In the genomic region with DNA sequence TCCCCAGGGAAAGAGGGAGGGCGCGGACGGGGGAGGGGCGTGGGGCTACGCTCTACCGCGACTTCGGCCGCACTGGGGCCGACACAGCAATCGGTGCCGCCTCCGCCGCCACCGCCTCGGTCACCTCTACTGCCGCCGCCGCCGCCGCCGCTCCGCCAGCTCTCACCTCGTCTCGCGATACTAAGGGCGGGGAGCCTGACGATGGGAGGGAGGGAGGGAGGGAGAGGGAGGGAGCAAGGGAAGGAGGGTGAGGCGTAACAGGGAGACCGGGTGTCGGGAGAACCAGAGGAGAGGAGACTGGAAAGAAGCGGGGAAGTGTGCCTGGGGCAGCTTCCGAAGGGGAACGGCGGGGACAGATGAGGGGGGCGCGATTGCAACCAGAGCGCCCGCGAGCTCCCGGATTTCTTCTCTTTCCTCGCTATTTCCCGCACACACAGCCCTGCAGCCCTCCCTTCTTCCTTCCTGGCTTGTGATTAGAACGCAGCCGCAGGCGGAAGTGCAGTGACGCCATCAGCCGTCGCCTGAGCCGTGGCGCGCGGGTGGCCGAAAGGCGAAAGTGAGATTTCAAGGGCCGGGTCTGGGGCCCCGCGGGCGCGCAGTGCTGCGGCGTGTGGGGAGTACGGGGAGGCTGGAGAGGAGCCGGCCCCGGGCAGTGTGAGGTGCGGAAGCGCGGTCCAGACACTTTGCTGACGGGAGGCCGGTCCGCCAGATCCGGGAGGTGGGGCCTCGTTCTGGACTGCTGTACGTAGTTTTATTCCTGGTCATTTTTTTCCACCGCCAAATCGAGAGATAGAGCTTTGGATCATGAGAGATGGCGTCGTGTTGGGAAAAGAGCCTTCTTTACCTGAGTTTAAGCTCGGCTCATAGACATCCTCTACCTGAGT, we compare ENCODE assay signal across 8 cellular contexts. TPM values are rescaled to one million over a fixed set of nuclear protein-coding genes. Genes with fewer than 3 reads are reported as not detected.
DNase-seq lines count a peak whose midpoint lies in the region; ATAC-seq, FAIRE-seq and TF ChIP-seq lines count a peak whose summit lies in the region.

A gene with protein sequence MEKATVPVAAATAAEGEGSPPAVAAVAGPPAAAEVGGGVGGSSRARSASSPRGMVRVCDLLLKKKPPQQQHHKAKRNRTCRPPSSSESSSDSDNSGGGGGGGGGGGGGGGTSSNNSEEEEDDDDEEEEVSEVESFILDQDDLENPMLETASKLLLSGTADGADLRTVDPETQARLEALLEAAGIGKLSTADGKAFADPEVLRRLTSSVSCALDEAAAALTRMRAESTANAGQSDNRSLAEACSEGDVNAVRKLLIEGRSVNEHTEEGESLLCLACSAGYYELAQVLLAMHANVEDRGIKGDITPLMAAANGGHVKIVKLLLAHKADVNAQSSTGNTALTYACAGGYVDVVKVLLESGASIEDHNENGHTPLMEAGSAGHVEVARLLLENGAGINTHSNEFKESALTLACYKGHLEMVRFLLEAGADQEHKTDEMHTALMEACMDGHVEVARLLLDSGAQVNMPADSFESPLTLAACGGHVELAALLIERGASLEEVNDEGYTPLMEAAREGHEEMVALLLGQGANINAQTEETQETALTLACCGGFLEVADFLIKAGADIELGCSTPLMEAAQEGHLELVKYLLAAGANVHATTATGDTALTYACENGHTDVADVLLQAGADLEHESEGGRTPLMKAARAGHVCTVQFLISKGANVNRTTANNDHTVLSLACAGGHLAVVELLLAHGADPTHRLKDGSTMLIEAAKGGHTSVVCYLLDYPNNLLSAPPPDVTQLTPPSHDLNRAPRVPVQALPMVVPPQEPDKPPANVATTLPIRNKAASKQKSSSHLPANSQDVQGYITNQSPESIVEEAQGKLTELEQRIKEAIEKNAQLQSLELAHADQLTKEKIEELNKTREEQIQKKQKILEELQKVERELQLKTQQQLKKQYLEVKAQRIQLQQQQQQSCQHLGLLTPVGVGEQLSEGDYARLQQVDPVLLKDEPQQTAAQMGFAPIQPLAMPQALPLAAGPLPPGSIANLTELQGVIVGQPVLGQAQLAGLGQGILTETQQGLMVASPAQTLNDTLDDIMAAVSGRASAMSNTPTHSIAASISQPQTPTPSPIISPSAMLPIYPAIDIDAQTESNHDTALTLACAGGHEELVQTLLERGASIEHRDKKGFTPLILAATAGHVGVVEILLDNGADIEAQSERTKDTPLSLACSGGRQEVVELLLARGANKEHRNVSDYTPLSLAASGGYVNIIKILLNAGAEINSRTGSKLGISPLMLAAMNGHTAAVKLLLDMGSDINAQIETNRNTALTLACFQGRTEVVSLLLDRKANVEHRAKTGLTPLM (N-terminal part only) (minus strand): TSS at position 131 of the 884 bp plus-strand sequence. CDS start 130 bp downstream, at position 1.

- POLR2A ChIA-PET in AG04450 (lab: Yijun Ruan, JAX): interaction anchor here (0.6 to 2.3 kb wide), 14 partner anchors 16 to 901 kb away, joined by 3 to 9 read pairs (median 4); no protein-coding TSS in a partner anchor

- CTCF ChIA-PET in AG04450 (lab: Charles Lee): interaction anchor here (0.6 to 4.0 kb wide), 7 partner anchors 10 to 395 kb away, joined by 3 to 34 read pairs (median 4); no protein-coding TSS in a partner anchor

- TF ChIP-seq CTCF in AG04450 (IDR thresholded peaks at IDR 0.05; ENCODE audit: low read depth, low read length): no peak; the same call in none of the 2 replicates
- TF ChIP-seq CTCF in WI38 (IDR thresholded peaks at IDR 0.05; ENCODE audit: low read depth, low read length): no peak
- TF ChIP-seq CTCF in bronchial epithelial cell (IDR thresholded peaks at IDR 0.05; ENCODE audit: insufficient read depth, low read length, severe bottlenecking): no peak

- no peaks in the 10 kb centered on the region for H3K36me3 ChIP-seq in bronchial epithelial cell (ENCODE audit: control insufficient read depth, insufficient read depth, low read length)

- peak; percentile 80 for DNase-seq in AG04450 (ENCODE audit: low read depth, low spot score)
- DNase-seq in NCI-H2227 (lab: John Stamatoyannopoulos, UW; ENCODE audit: unreplicated experiment): peak; percentile 92
- peak; percentile 83 for DNase-seq in bronchial epithelial cell (ENCODE audit: low read depth)
- DNase-seq in iPS-NIHi7 (ENCODE audit: extremely low spot score): peak; percentile 83
- DNase-seq in smooth muscle cell of the brain vasculature (ENCODE audit: low read depth, low spot score): peak; percentile 86

- H3K27ac ChIP-seq in AG04450 (ENCODE audit: low read depth, low read length): peak within 1 kb of the TSS; percentile 99

- H3K9me3 ChIP-seq in AG04450 (ENCODE audit: control insufficient read depth, insufficient read depth, low read length): no peaks in the 10 kb centered on the region; the same call in 1 of the 2 replicates

- H3K27me3 ChIP-seq in AG04450 (ENCODE audit: control insufficient read depth, insufficient read depth, low read length) (no peaks in the 10 kb centered on the region), bronchial epithelial cell (ENCODE audit: control insufficient read depth, insufficient read depth, low read length) (no peaks in the 10 kb centered on the region)

- ATAC-seq in GM18873 (IDR thresholded peaks at IDR 0.05; ENCODE audit: low FRiP score, unreplicated experiment) (peak; percentile 76), HG03139 (IDR thresholded peaks at IDR 0.05; ENCODE audit: unreplicated experiment) (peak; percentile 80)

- peak within 1 kb of the TSS; percentile 94 for H3K4me3 ChIP-seq in AG04450 (ENCODE audit: low read depth, low read length)
- H3K4me3 ChIP-seq in WI38 (ENCODE audit: low read depth, low read length): peak within 1 kb of the TSS; percentile 92
- peak within 1 kb of the TSS; percentile 92 for H3K4me3 ChIP-seq in bronchial epithelial cell (ENCODE audit: low read depth, low read length)

- no peak for FAIRE-seq in bronchial epithelial cell (lab: Jason Lieb, UNC)

RNA-seq across cellular contexts. Expression of the gene that starts here (rescaled TPM):
- polyA plus RNA-seq in AG04450 (2011; rRNA removed): 58.2 and 71.1 TPM in 2 replicates
- 114 and 146 TPM in 2 replicates for polyA minus RNA-seq in AG04450 (2011; rRNA and poly(A)+ RNA removed)
- 41.9 and 45.6 TPM in 2 replicates for total RNA-seq in bronchial epithelial cell

Comparison
In these comparisons a context has a peak if more than half of its experiments do, and no peak if none do; other contexts are left out.
1. Peak in every context shown above with its lines: DNase-seq, ATAC-seq, H3K4me3 ChIP-seq and H3K27ac ChIP-seq.